In genomic region chr19:34269968-34270621, GRCh38 we compare ENCODE assay signal across 8 cellular contexts. TPM values are rescaled to one million over a fixed set of nuclear protein-coding genes. Genes with fewer than 3 reads are reported as not detected.
DNase-seq lines count a peak whose midpoint lies in the region; ATAC-seq and TF ChIP-seq lines count a peak whose summit lies in the region.

No MANE protein-coding gene starts in this region.

- H3K36me3 Mint-ChIP-seq in WTC11: no peaks in the 10 kb centered on the region

- H3K9me3 Mint-ChIP-seq in WTC11: 0 out of 2 replicates have a peak, but pooled peaks cover 6% of the 10 kb centered on the region

- intact Hi-C loops in posterior vena cava (cut with DNase I): no loop called here

- H3K36me3 ChIP-seq in HUES48 (ENCODE audit: control insufficient read depth, insufficient read depth, low read length): 0 out of 2 replicates have a peak, but pooled peaks cover 2% of the 10 kb centered on the region

- H3K9me3 ChIP-seq in HUES48 (ENCODE audit: control insufficient read depth, insufficient read depth, low read length): no peaks in the 10 kb centered on the region

- H3K4me3 ChIP-seq in HUES48 (ENCODE audit: low read depth, low read length): no peak overlapping the region

- peaks cover 33% of the 10 kb centered on the region for H3K4me1 Mint-ChIP-seq in WTC11

- ATAC-seq in WTC11 (peak; percentile 48), left lobe of liver (peak; percentile 66)

- H3K4me3 Mint-ChIP-seq in WTC11: no peak overlapping the region

- TF ChIP-seq CTCF in WTC11 (IDR thresholded peaks at IDR 0.05): no peak

- CTCF ChIA-PET in WTC11 (lab: Charles Lee): interaction anchor here (0.7 to 2.6 kb wide), 3 partner anchors 10 to 29 kb away, joined by 3 to 5 read pairs (median 4); no protein-coding TSS in a partner anchor

- no peaks in the 10 kb centered on the region for H3K27me3 ChIP-seq in HUES48 (ENCODE audit: control insufficient read depth, insufficient read depth, low read length)

- POLR2A ChIA-PET in WTC11 (lab: Charles Lee): no interaction called here

- peak overlapping the region; percentile 92 for H3K27ac Mint-ChIP-seq in WTC11

- no peak overlapping the region for H3K9ac ChIP-seq in HUES48 (ENCODE audit: low read depth, low read length)

- peaks cover 19% of the 10 kb centered on the region for H3K4me1 ChIP-seq in HUES48 (ENCODE audit: control insufficient read depth, insufficient read depth, low read length)

- H3K27ac ChIP-seq in HUES48 (ENCODE audit: low read depth, low read length): peak overlapping the region; percentile 65
- H3K27ac ChIP-seq in caudate nucleus (ENCODE audit: low read depth, low read length): peak overlapping the region; percentile 60

- peak; percentile 30 for DNase-seq in NK-92 treated with Interleukin-12 subunit alpha and Interleukin-12 subunit beta, amount 100 ng/mL, for 24 hours (lab: John Stamatoyannopoulos, UW)
- no peak for DNase-seq in NK-92 (lab: John Stamatoyannopoulos, UW; ENCODE audit: unreplicated experiment)
- no peak for DNase-seq in WTC11 (ENCODE audit: low spot score)
- DNase-seq in caudate nucleus (lab: John Stamatoyannopoulos, UW): peak in 5 of 61 donors; percentile 2 to 31 (median 7)
- DNase-seq in left lobe of liver (ENCODE audit: low spot score): peak; percentile 52
- peak; percentile 22 to 46 (median 43) for DNase-seq in stimulated activated CD4-positive, alpha-beta T cell treated with anti-CD3 and anti-CD28 coated beads, TNF-alpha, amount 100 ng/mL, for 1 hour (ENCODE audit: low read depth in 3 of 3, low spot score in 1 of 3)
- DNase-seq in posterior vena cava (ENCODE audit: low spot score): no peak

- no peaks in the 10 kb centered on the region for H3K27me3 Mint-ChIP-seq in WTC11 (ENCODE audit: low read depth)

TF ChIP-seq in WTC11, 78 proteins besides CTCF, POLR2A, EP300 and RAD21:
- TF ChIP-seq IRF1 (CRISPR knock-in tag; IDR thresholded peaks at IDR 0.05) (no peak), ZNF263 (CRISPR knock-in tag; IDR thresholded peaks at IDR 0.05; ENCODE audit: low read depth) (no peak), NR2C2 (CRISPR knock-in tag; IDR thresholded peaks at IDR 0.05) (no peak), CREM (CRISPR knock-in tag; IDR thresholded peaks at IDR 0.05) (no peak), CREB1 (CRISPR knock-in tag; IDR thresholded peaks at IDR 0.05) (no peak), PREB (CRISPR knock-in tag; IDR thresholded peaks at IDR 0.05; ENCODE audit: borderline replicate concordance) (no peak), ETV6 (CRISPR knock-in tag; IDR thresholded peaks at IDR 0.05) (no peak), FOXK1 (CRISPR knock-in tag; IDR thresholded peaks at IDR 0.05) (no peak), KAT7 (CRISPR knock-in tag; IDR thresholded peaks at IDR 0.05; ENCODE audit: borderline replicate concordance) (no peak), ZNF396 (CRISPR knock-in tag; IDR thresholded peaks at IDR 0.05; ENCODE audit: borderline replicate concordance) (no peak), ZBTB21 (CRISPR knock-in tag; IDR thresholded peaks at IDR 0.05; ENCODE audit: borderline replicate concordance) (no peak), HMGA2 (CRISPR knock-in tag; IDR thresholded peaks at IDR 0.05) (no peak)

RNA-seq across cellular contexts. Expression of gene GARRE1, which starts 15.7 kb away (rescaled TPM):
- total RNA-seq in WTC11 (2021): 16.7 to 20.8 TPM (median 19.8 TPM) in 3 replicates
- 9.2 TPM for total RNA-seq in left lobe of liver
- 10 to 100 TPM; 23.3 to 31.1 TPM for total RNA-seq in posterior vena cava

Comparison
In these comparisons a context has a peak if more than half of its experiments do, and no peak if none do; other contexts are left out.
1. DNase-seq: peak in NK-92 treated with Interleukin-12 subunit alpha and Interleukin-12 subunit beta, amount 100 ng/mL, for 24 hours (single experiment), left lobe of liver (single experiment) and stimulated activated CD4-positive, alpha-beta T cell treated with anti-CD3 and anti-CD28 coated beads, TNF-alpha, amount 100 ng/mL, for 1 hour (3 of 3); none in NK-92 (single experiment), WTC11 (single experiment) and posterior vena cava (single experiment).